In genomic region chr17:45666641-45667040, GRCh38 we compare ENCODE assay signal across 1 cellular context.
TF ChIP-seq lines count a peak whose summit lies in the region.

No MANE protein-coding gene starts in this region.

TF ChIP-seq in GM23338, 12 proteins besides CTCF, POLR2A, EP300 and RAD21 (continued from another document):
- TF ChIP-seq, protein P1, sequence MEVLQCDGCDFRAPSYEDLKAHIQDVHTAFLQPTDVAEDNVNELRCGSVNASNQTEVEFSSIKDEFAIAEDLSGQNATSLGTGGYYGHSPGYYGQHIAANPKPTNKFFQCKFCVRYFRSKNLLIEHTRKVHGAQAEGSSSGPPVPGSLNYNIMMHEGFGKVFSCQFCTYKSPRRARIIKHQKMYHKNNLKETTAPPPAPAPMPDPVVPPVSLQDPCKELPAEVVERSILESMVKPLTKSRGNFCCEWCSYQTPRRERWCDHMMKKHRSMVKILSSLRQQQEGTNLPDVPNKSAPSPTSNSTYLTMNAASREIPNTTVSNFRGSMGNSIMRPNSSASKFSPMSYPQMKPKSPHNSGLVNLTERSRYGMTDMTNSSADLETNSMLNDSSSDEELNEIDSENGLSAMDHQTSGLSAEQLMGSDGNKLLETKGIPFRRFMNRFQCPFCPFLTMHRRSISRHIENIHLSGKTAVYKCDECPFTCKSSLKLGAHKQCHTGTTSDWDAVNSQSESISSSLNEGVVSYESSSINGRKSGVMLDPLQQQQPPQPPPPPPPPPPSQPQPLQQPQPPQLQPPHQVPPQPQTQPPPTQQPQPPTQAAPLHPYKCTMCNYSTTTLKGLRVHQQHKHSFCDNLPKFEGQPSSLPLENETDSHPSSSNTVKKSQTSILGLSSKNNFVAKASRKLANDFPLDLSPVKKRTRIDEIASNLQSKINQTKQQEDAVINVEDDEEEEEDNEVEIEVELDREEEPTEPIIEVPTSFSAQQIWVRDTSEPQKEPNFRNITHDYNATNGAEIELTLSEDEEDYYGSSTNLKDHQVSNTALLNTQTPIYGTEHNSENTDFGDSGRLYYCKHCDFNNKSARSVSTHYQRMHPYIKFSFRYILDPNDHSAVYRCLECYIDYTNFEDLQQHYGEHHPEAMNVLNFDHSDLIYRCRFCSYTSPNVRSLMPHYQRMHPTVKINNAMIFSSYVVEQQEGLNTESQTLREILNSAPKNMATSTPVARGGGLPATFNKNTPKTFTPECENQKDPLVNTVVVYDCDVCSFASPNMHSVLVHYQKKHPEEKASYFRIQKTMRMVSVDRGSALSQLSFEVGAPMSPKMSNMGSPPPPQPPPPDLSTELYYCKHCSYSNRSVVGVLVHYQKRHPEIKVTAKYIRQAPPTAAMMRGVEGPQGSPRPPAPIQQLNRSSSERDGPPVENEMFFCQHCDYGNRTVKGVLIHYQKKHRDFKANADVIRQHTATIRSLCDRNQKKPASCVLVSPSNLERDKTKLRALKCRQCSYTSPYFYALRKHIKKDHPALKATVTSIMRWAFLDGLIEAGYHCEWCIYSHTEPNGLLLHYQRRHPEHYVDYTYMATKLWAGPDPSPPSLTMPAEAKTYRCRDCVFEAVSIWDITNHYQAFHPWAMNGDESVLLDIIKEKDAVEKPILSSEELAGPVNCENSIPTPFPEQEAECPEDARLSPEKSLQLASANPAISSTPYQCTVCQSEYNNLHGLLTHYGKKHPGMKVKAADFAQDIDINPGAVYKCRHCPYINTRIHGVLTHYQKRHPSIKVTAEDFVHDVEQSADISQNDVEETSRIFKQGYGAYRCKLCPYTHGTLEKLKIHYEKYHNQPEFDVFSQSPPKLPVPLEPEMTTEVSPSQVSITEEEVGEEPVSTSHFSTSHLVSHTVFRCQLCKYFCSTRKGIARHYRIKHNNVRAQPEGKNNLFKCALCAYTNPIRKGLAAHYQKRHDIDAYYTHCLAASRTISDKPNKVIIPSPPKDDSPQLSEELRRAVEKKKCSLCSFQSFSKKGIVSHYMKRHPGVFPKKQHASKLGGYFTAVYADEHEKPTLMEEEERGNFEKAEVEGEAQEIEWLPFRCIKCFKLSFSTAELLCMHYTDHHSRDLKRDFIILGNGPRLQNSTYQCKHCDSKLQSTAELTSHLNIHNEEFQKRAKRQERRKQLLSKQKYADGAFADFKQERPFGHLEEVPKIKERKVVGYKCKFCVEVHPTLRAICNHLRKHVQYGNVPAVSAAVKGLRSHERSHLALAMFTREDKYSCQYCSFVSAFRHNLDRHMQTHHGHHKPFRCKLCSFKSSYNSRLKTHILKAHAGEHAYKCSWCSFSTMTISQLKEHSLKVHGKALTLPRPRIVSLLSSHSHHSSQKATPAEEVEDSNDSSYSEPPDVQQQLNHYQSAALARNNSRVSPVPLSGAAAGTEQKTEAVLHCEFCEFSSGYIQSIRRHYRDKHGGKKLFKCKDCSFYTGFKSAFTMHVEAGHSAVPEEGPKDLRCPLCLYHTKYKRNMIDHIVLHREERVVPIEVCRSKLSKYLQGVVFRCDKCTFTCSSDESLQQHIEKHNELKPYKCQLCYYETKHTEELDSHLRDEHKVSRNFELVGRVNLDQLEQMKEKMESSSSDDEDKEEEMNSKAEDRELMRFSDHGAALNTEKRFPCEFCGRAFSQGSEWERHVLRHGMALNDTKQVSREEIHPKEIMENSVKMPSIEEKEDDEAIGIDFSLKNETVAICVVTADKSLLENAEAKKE (CRISPR knock-in tag; IDR thresholded peaks at IDR 0.05) = no peak
- no peak for TF ChIP-seq CREB1 (CRISPR knock-in tag; IDR thresholded peaks at IDR 0.05; ENCODE audit: low read depth)
